ENCODE assay signal across 8 cellular contexts in the genomic region with DNA sequence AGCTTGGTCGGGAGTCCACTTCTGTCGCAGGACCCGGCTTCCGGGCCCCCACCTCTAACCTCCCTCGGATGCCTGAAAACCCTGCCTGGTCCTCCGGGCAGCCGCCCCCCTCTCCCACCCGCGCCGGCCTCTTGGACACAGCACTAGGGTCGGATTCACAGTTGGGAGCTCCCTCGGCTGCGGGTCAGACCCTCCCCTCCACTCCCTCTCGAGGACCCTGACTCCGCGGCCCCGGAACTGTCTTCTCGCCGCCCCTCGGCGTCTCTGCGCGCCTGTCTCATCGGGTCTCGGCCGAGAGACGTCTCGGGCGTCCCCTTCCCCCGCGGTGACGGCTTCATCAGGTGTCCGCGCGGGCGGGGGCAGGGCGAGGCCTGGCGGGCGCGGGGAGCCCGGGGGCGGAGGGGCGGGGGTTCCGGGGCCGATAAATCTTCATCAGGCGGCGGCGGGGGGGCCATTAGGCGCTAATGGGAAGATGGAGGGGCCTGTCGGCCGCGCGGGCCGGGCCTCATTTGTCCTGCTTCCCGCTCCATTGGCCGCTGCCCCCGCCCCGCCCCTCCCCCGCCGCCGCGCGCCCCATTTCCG. TPM values are rescaled to one million over a fixed set of nuclear protein-coding genes. Genes with fewer than 3 reads are reported as not detected.
DNase-seq lines count a peak whose midpoint lies in the region; ATAC-seq, FAIRE-seq and TF ChIP-seq lines count a peak whose summit lies in the region.

No MANE protein-coding gene starts in this region.

- H4K8ac ChIP-seq in H1 (ENCODE audit: extremely low read depth, insufficient read depth, low read length) = no peak overlapping the region

- no peak overlapping the region for H3K4me3 Mint-ChIP-seq in activated CD4-positive, alpha-beta T cell treated with anti-CD3 and anti-CD28 coated beads, Interleukin-2, amount 10 ng/mL, durations not matched to agents 7 days and 5 days

- H2BK15ac ChIP-seq in H1 (ENCODE audit: low read length) = no peak overlapping the region

- H3K4me2 ChIP-seq in H1 (ENCODE audit: insufficient read depth in 1 of 2, low read depth in 2 of 2, low read length in 2 of 2) = peak overlapping the region; percentile 61 to 86

- no peak for TF ChIP-seq RAD21 in H1 (IDR thresholded peaks at IDR 0.05 in 1 of 2, conservative IDR thresholded peaks at IDR 0.05 in 1 of 2; ENCODE audit: low read depth in 2 of 2, low read length in 2 of 2)

- peaks cover 9% of the 10 kb centered on the region; the same call in 1 of the 2 replicates for H3K23me2 ChIP-seq in H1 (ENCODE audit: low read depth, low read length)

- no peak overlapping the region; the same call in 1 of the 2 replicates for H3K18ac ChIP-seq in H1 (ENCODE audit: extremely low read depth, low read length)

- H3K4me3 ChIP-seq in H1 (ENCODE audit: extremely low read depth in 1 of 4, insufficient read depth in 2 of 4, low read depth in 3 of 4, low read length in 4 of 4) (peak overlapping the region; percentile 46 to 88 (median 52); a peak in 6 of 8 replicates), ovary (peak overlapping the region; percentile 29), lower leg skin (ENCODE audit: low read depth, poor library complexity, severe bottlenecking) (no peak overlapping the region)

- peak; percentile 23 for DNase-seq in activated CD4-positive, alpha-beta T cell treated with anti-CD3 and anti-CD28 coated beads for 1 hour
- no peak for DNase-seq in activated CD4-positive, alpha-beta T cell treated with anti-CD3 and anti-CD28 coated beads, Interleukin-2, amount 10 ng/mL, durations not matched to agents 7 days and 5 days
- DNase-seq in T-helper 9 cell = peak; percentile 49
- peak in 1 of 2 experiments; percentile 74 for DNase-seq in H1 (ENCODE audit: low read depth in 1 of 2, low spot score in 2 of 2)
- no peak for DNase-seq in ovary
- no peak for DNase-seq in lower leg skin (ENCODE audit: low spot score in 2 of 2)

- peaks cover 9% of the 10 kb centered on the region for H3K36me3 Mint-ChIP-seq in activated CD4-positive, alpha-beta T cell treated with anti-CD3 and anti-CD28 coated beads, Interleukin-2, amount 10 ng/mL, durations not matched to agents 7 days and 5 days (ENCODE audit: low read depth)

- H3K23ac ChIP-seq in H1 (ENCODE audit: insufficient read length) = no peak overlapping the region

- H3K9me3 Mint-ChIP-seq in activated CD4-positive, alpha-beta T cell treated with anti-CD3 and anti-CD28 coated beads, Interleukin-2, amount 10 ng/mL, durations not matched to agents 7 days and 5 days = no peaks in the 10 kb centered on the region

- H3K27me3 Mint-ChIP-seq in activated CD4-positive, alpha-beta T cell treated with anti-CD3 and anti-CD28 coated beads, Interleukin-2, amount 10 ng/mL, durations not matched to agents 7 days and 5 days = peaks cover 30% of the 10 kb centered on the region

- H4K20me1 ChIP-seq in H1 (replicated peaks in 1 of 2; ENCODE audit: control insufficient read depth in 1 of 2, insufficient read depth in 2 of 2, low read length in 2 of 2) = peaks cover 0 to 9% of the 10 kb centered on the region in 2 experiments

- H3K4ac ChIP-seq in H1 (replicated peaks; ENCODE audit: insufficient read length, low read depth, low read length) = no peak overlapping the region

- H3K4me1 Mint-ChIP-seq in activated CD4-positive, alpha-beta T cell treated with anti-CD3 and anti-CD28 coated beads, Interleukin-2, amount 10 ng/mL, durations not matched to agents 7 days and 5 days = peaks cover 31% of the 10 kb centered on the region

- TF ChIP-seq POLR2A in H1 (IDR thresholded peaks at IDR 0.05; ENCODE audit: control extremely low read depth in 1 of 2, low read depth in 2 of 2, low read length in 2 of 2) (no peak), ovary (IDR thresholded peaks at IDR 0.05) (no peak), lower leg skin (IDR thresholded peaks at IDR 0.05) (no peak)

- intact Hi-C loops in ovary (cut with DNase I) = no loop called here
- intact Hi-C loops in lower leg skin (cut with DNase I; ENCODE audit: low total_unique reads) = no loop called here

- POLR2A ChIA-PET in activated CD4-positive, alpha-beta T cell treated with anti-CD3 and anti-CD28 coated beads, Interleukin-2, amount 10 ng/mL, durations not matched to agents 7 days and 5 days (lab: Charles Lee) = no interaction called here
- POLR2A ChIA-PET in H1 (lab: Charles Lee; ENCODE audit: partially characterized antibody) = interaction anchor here (0.8 to 1.5 kb wide), 5 partner anchors 10 to 80 kb away, joined by 3 to 6 read pairs (median 4); partner anchors contain the start of gene RPS19

- peak overlapping the region; percentile 54 for H4K91ac ChIP-seq in H1 (replicated peaks; ENCODE audit: insufficient read length, low read length)

- H2BK12ac ChIP-seq in H1 (ENCODE audit: low read depth, low read length) = no peak overlapping the region

- H3K27ac ChIP-seq in H1 (ENCODE audit: low read depth, low read length) (no peak overlapping the region), ovary (no peak overlapping the region)

- H2BK5ac ChIP-seq in H1 (ENCODE audit: low read depth, low read length) = no peak overlapping the region

- no peaks in the 10 kb centered on the region; a peak in 2 of 7 replicates for H3K4me1 ChIP-seq in H1 (replicated peaks in 1 of 4; ENCODE audit: control insufficient read depth in 3 of 4, insufficient read depth in 4 of 4, low read length in 3 of 4)
- peaks cover 4% of the 10 kb centered on the region for H3K4me1 ChIP-seq in ovary (ENCODE audit: insufficient read depth)

- H3K27ac Mint-ChIP-seq in activated CD4-positive, alpha-beta T cell treated with anti-CD3 and anti-CD28 coated beads, Interleukin-2, amount 10 ng/mL, durations not matched to agents 7 days and 5 days = no peak overlapping the region

- no peak overlapping the region for H2BK20ac ChIP-seq in H1 (ENCODE audit: low read length)

- CTCF ChIA-PET in activated CD4-positive, alpha-beta T cell treated with anti-CD3 and anti-CD28 coated beads, Interleukin-2, amount 10 ng/mL, durations not matched to agents 7 days and 5 days (lab: Charles Lee) = interaction anchor here (1.4 kb wide), 1 partner anchor 67 kb away, joined by 5 read pairs; no protein-coding TSS in a partner anchor
- CTCF ChIA-PET in H1 (lab: Charles Lee; ENCODE audit: partially characterized antibody) = interaction anchor here (0.5 to 1.0 kb wide), 6 partner anchors 12 to 588 kb away, joined by 3 to 6 read pairs (median 3); no protein-coding TSS in a partner anchor

- TF ChIP-seq EP300 in H1 (IDR thresholded peaks at IDR 0.05; ENCODE audit: borderline replicate concordance in 1 of 2, low read depth in 2 of 2, low read length in 2 of 2) (no peak), ovary (IDR thresholded peaks at IDR 0.05) (no peak)

- H3K9me3 ChIP-seq in H1 (ENCODE audit: insufficient read depth in 2 of 2, low read depth in 1 of 2, low read length in 1 of 2) (no peaks in the 10 kb centered on the region), ovary (no peaks in the 10 kb centered on the region)

- no peak for FAIRE-seq in H1 (lab: Jason Lieb, UNC)

- 3% methylated on average over 20 of the region's 64 CpGs; no CpG with 5 or more reads in 1 of the 2 experiments for WGBS in H1 (ENCODE audit: extremely low coverage in 1 of 2, insufficient coverage in 1 of 2, insufficient read length in 1 of 2, insufficient replicate concordance in 2 of 2, low coverage in 1 of 2, low lambda C conversion rate in 2 of 2, missing lambda C conversion rate in 1 of 2), 2 experiments
- WGBS in ovary, 3 donors = 1 to 2% (median 2%) methylated on average over 50 to 64 of the region's 64 CpGs
- 5 to 6% methylated on average over 26 to 62 of the region's 64 CpGs for WGBS in lower leg skin, 2 donors

- peak overlapping the region; percentile 67; the same call in 1 of the 2 replicates for H2AFZ ChIP-seq in H1 (ENCODE audit: low read length)

- peaks cover 13 to 50% (median 46%) of the 10 kb centered on the region in 4 experiments for H3K27me3 ChIP-seq in H1 (replicated peaks in 1 of 4; ENCODE audit: control insufficient read depth in 3 of 4, extremely low read depth in 1 of 4, insufficient read depth in 3 of 4, low read length in 3 of 4)
- no peaks in the 10 kb centered on the region for H3K27me3 ChIP-seq in ovary

- H3K36me3 ChIP-seq in H1 (ENCODE audit: control insufficient read depth in 2 of 4, insufficient read depth in 4 of 4, low read length in 3 of 4) = no peaks in the 10 kb centered on the region
- no peaks in the 10 kb centered on the region for H3K36me3 ChIP-seq in ovary

- no peak overlapping the region for H3K9ac ChIP-seq in H1 (replicated peaks in 1 of 4; ENCODE audit: extremely low read depth in 1 of 4, low read depth in 3 of 4, low read length in 3 of 4)

- no peak overlapping the region for H3K14ac ChIP-seq in H1 (ENCODE audit: insufficient read length)

- no peak overlapping the region for H3K56ac ChIP-seq in H1 (replicated peaks; ENCODE audit: insufficient read length, low read depth, low read length)

- TF ChIP-seq CTCF in H1 (IDR thresholded peaks at IDR 0.05; ENCODE audit: control extremely low read depth in 1 of 3, insufficient read depth in 1 of 3, low read depth in 1 of 3, low read length in 3 of 3) = no peak
- no peak for TF ChIP-seq CTCF in ovary (IDR thresholded peaks at IDR 0.05)
- no peak for TF ChIP-seq CTCF in lower leg skin (IDR thresholded peaks at IDR 0.05)

- no peaks in the 10 kb centered on the region for H3K79me2 ChIP-seq in H1 (ENCODE audit: control insufficient read depth in 1 of 2, insufficient read depth in 2 of 2, low read length in 2 of 2)

- ATAC-seq in HG02852 (IDR thresholded peaks at IDR 0.05; ENCODE audit: unreplicated experiment) (no peak), HG03135 (IDR thresholded peaks at IDR 0.05; ENCODE audit: unreplicated experiment) (no peak)

- H4K5ac ChIP-seq in H1 (ENCODE audit: insufficient read length, low read depth, low read length) = no peak overlapping the region

- peak overlapping the region; percentile 33 for H2BK120ac ChIP-seq in H1 (replicated peaks; ENCODE audit: low read depth, low read length)

- H3K79me1 ChIP-seq in H1 (ENCODE audit: low read depth, low read length) = no peaks in the 10 kb centered on the region

- no peak overlapping the region for H2AK5ac ChIP-seq in H1 (ENCODE audit: low read depth, low read length)

RNA-seq across cellular contexts. Expression of gene ERFL, which starts 11.7 kb away (rescaled TPM):
- 1 to 10 TPM; 1.5 to 1.6 TPM for total RNA-seq in activated CD4-positive, alpha-beta T cell treated with anti-CD3 and anti-CD28 coated beads, Interleukin-2, amount 10 ng/mL, durations not matched to agents 7 days and 5 days
- not detected in 2 replicates for total RNA-seq in H1 (2021; fragmentation: NEBNext Ultra II Directional; extraction: Animal tissue kit (Norgen Biotek cat#: 25700))
- polyA plus RNA-seq in H1 (2011; rRNA removed) (0.08 and 0.12 TPM in 2 replicates), ovary (under 1 TPM in 1 of 2 donors, not detected in 1; 0.24 TPM)
- 0.03 TPM for polyA plus RNA-seq in H1 (2011; cell fraction: cytosol; rRNA removed)
- polyA plus RNA-seq in H1 (2011; cell fraction: nucleus; rRNA removed) = 0.33 TPM
- polyA plus RNA-seq in H1 (2012, experiment 1 of 2) = 0.08 to 0.16 TPM (median 0.10 TPM) in 3 of 4 replicates, not detected in the other
- not detected for polyA plus RNA-seq in H1 (2012, experiment 2 of 2)
- 0.02 TPM for polyA plus RNA-seq in H1 (2013, experiment 1 of 2)
- polyA plus RNA-seq in H1 (2013, experiment 2 of 2) = 0.06 TPM
- not detected in 2 replicates for polyA minus RNA-seq in H1 (2011; rRNA and poly(A)+ RNA removed)
- polyA minus RNA-seq in H1 (2011; cell fraction: cytosol; rRNA and poly(A)+ RNA removed) = not detected
- not detected for polyA minus RNA-seq in H1 (2011; cell fraction: nucleus; rRNA and poly(A)+ RNA removed)
- total RNA-seq in ovary (1 to 10 TPM in 1 of 7 donors, under 1 TPM in 6; 0.11 to 1.3 (median 0.50) TPM), lower leg skin (under 1 TPM in 1 of 4 donors, not detected in 3; 0.16 TPM)

RNA-seq across cellular contexts. Expression of gene RABAC1, which starts 19.2 kb away (rescaled TPM):
- 10 to 100 TPM; 67.4 to 74.0 TPM for total RNA-seq in activated CD4-positive, alpha-beta T cell treated with anti-CD3 and anti-CD28 coated beads, Interleukin-2, amount 10 ng/mL, durations not matched to agents 7 days and 5 days
- 123 and 124 TPM in 2 replicates for total RNA-seq in H1 (2021; fragmentation: NEBNext Ultra II Directional; extraction: Animal tissue kit (Norgen Biotek cat#: 25700))
- polyA plus RNA-seq in H1 (2011; rRNA removed) (439 and 585 TPM in 2 replicates), ovary (100 to 1,000 TPM in 1 of 2 donors, 10 to 100 TPM in 1; 21.2 to 224 TPM)
- 282 TPM for polyA plus RNA-seq in H1 (2011; cell fraction: cytosol; rRNA removed)
- polyA plus RNA-seq in H1 (2011; cell fraction: nucleus; rRNA removed) = 227 TPM
- 99.4 to 181 TPM (median 175 TPM) in 4 replicates for polyA plus RNA-seq in H1 (2012, experiment 1 of 2)
- polyA plus RNA-seq in H1 (2012, experiment 2 of 2) = 315 TPM
- polyA plus RNA-seq in H1 (2013, experiment 1 of 2) = 173 TPM
- 186 TPM for polyA plus RNA-seq in H1 (2013, experiment 2 of 2)
- polyA minus RNA-seq in H1 (2011; rRNA and poly(A)+ RNA removed) = 46.7 and 56.4 TPM in 2 replicates
- polyA minus RNA-seq in H1 (2011; cell fraction: cytosol; rRNA and poly(A)+ RNA removed) = 53.9 TPM
- polyA minus RNA-seq in H1 (2011; cell fraction: nucleus; rRNA and poly(A)+ RNA removed) = 41.0 TPM
- total RNA-seq in ovary (100 to 1,000 TPM; 120 to 206 (median 147) TPM), lower leg skin (100 to 1,000 TPM; 125 to 152 (median 128) TPM)

RNA-seq across cellular contexts. Expression of gene ATP1A3, which starts 54.1 kb away (rescaled TPM):
- 1 to 10 TPM; 1.9 to 2.0 TPM for total RNA-seq in activated CD4-positive, alpha-beta T cell treated with anti-CD3 and anti-CD28 coated beads, Interleukin-2, amount 10 ng/mL, durations not matched to agents 7 days and 5 days
- total RNA-seq in H1 (2021; fragmentation: NEBNext Ultra II Directional; extraction: Animal tissue kit (Norgen Biotek cat#: 25700)) = 35.8 and 41.2 TPM in 2 replicates
- 11.1 and 19.2 TPM in 2 replicates for polyA plus RNA-seq in H1 (2011; rRNA removed)
- polyA plus RNA-seq in H1 (2011; cell fraction: cytosol; rRNA removed) = 5.9 TPM
- 20.8 TPM for polyA plus RNA-seq in H1 (2011; cell fraction: nucleus; rRNA removed)
- polyA plus RNA-seq in H1 (2012, experiment 1 of 2) = 30.8 to 45.2 TPM (median 38.2 TPM) in 4 replicates
- polyA plus RNA-seq in H1 (2012, experiment 2 of 2) = 33.0 TPM
- 44.9 TPM for polyA plus RNA-seq in H1 (2013, experiment 1 of 2)
- 43.1 TPM for polyA plus RNA-seq in H1 (2013, experiment 2 of 2)
- polyA minus RNA-seq in H1 (2011; rRNA and poly(A)+ RNA removed) = 24.6 and 27.9 TPM in 2 replicates
- polyA minus RNA-seq in H1 (2011; cell fraction: cytosol; rRNA and poly(A)+ RNA removed) = 20.7 TPM
- polyA minus RNA-seq in H1 (2011; cell fraction: nucleus; rRNA and poly(A)+ RNA removed) = 10.7 TPM
- total RNA-seq in ovary = under 1 TPM in 1 of 7 donors, not detected in 6; 0.32 TPM
- polyA plus RNA-seq in ovary = under 1 TPM; 0.02 to 0.33 TPM
- total RNA-seq in lower leg skin = not detected

RNA-seq across cellular contexts. Expression of gene ARHGEF1, which starts 57.0 kb away (rescaled TPM):
- 100 to 1,000 TPM; 663 to 761 TPM for total RNA-seq in activated CD4-positive, alpha-beta T cell treated with anti-CD3 and anti-CD28 coated beads, Interleukin-2, amount 10 ng/mL, durations not matched to agents 7 days and 5 days
- total RNA-seq in H1 (2021; fragmentation: NEBNext Ultra II Directional; extraction: Animal tissue kit (Norgen Biotek cat#: 25700)) = 49.0 and 54.6 TPM in 2 replicates
- polyA plus RNA-seq in H1 (2011; rRNA removed) (23.0 and 41.1 TPM in 2 replicates), ovary (10 to 100 TPM in 1 of 2 donors, 1 to 10 TPM in 1; 7.9 to 56.2 TPM)
- polyA plus RNA-seq in H1 (2011; cell fraction: cytosol; rRNA removed) = 35.9 TPM
- 95.3 TPM for polyA plus RNA-seq in H1 (2011; cell fraction: nucleus; rRNA removed)
- 38.4 to 51.0 TPM (median 48.8 TPM) in 4 replicates for polyA plus RNA-seq in H1 (2012, experiment 1 of 2)
- polyA plus RNA-seq in H1 (2012, experiment 2 of 2) = 35.5 TPM
- 49.6 TPM for polyA plus RNA-seq in H1 (2013, experiment 1 of 2)
- 44.9 TPM for polyA plus RNA-seq in H1 (2013, experiment 2 of 2)
- polyA minus RNA-seq in H1 (2011; rRNA and poly(A)+ RNA removed) = 9.4 and 11.0 TPM in 2 replicates
- 25.5 TPM for polyA minus RNA-seq in H1 (2011; cell fraction: cytosol; rRNA and poly(A)+ RNA removed)
- polyA minus RNA-seq in H1 (2011; cell fraction: nucleus; rRNA and poly(A)+ RNA removed) = 34.6 TPM
- total RNA-seq in ovary (10 to 100 TPM; 35.6 to 97.5 (median 70.6) TPM), lower leg skin (10 to 100 TPM; 56.9 to 94.3 (median 68.7) TPM)

Comparison
In these comparisons a context has a peak if more than half of its experiments do, and no peak if none do; other contexts are left out.
1. DNase-seq: peak in activated CD4-positive, alpha-beta T cell treated with anti-CD3 and anti-CD28 coated beads for 1 hour (single experiment) and T-helper 9 cell (single experiment); none in activated CD4-positive, alpha-beta T cell treated with anti-CD3 and anti-CD28 coated beads, Interleukin-2, amount 10 ng/mL, durations not matched to agents 7 days and 5 days (single experiment), ovary (0 of 5) and lower leg skin (0 of 2).
2. RNA of gene ATP1A3, which starts 54.1 kb away (total RNA-seq): 35.8 to 41.2 TPM in H1; 1.9 to 2.0 TPM in activated CD4-positive, alpha-beta T cell treated with anti-CD3 and anti-CD28 coated beads, Interleukin-2, amount 10 ng/mL, durations not matched to agents 7 days and 5 days, 0.32 TPM in ovary and not detected in lower leg skin; every median in the first group is over 10 times any median in the second.